In genomic region chr11:16942342-16942741, GRCh38 we compare ENCODE assay signal across 16 cellular contexts.
DNase-seq lines count a peak whose midpoint lies in the region; ATAC-seq and TF ChIP-seq lines count a peak whose summit lies in the region.
"Had no signal": no experiment of that assay in that cellular context is flagged by ENCODE, and none has a peak within 500 bp of the region (broad histone marks: within the 10 kb centered on the region; RNA-seq: fewer than 3 reads in every experiment).

No MANE protein-coding gene starts in this region.

- ATAC-seq in Right ventricle myocardium superior (ENCODE audit: poor library complexity), result peak; percentile 31
- ATAC-seq in WTC11, result no peak
- peak; percentile 90 to 93 for ATAC-seq in right cardiac atrium
- ATAC-seq in GM19395 (IDR thresholded peaks at IDR 0.05; ENCODE audit: unreplicated experiment), result no peak
- ATAC-seq: CD8-positive, alpha-beta T cell; HCT116 had no signal

- H3K4me1 ChIP-seq in right cardiac atrium (ENCODE audit: control insufficient read depth, insufficient read depth, low read length) (no peaks in the 10 kb centered on the region), smooth muscle cell (ENCODE audit: low read depth) (peaks cover 9% of the 10 kb centered on the region)

- H3K27me3 ChIP-seq in right cardiac atrium (ENCODE audit: control insufficient read depth, insufficient read depth) (no peaks in the 10 kb centered on the region), smooth muscle cell (ENCODE audit: low read depth) (no peaks in the 10 kb centered on the region)

- no peaks in the 10 kb centered on the region for H4K20me1 ChIP-seq in smooth muscle cell (ENCODE audit: low read depth)

- no peak overlapping the region for H3K9ac ChIP-seq in smooth muscle cell (ENCODE audit: low read depth)

- H3K4me2 ChIP-seq in smooth muscle cell, result no peak overlapping the region

- H3K79me2 ChIP-seq in smooth muscle cell (ENCODE audit: low read depth), result no peaks in the 10 kb centered on the region

- H3K9me3 ChIP-seq in right cardiac atrium (ENCODE audit: control insufficient read depth, low read length) (no peaks in the 10 kb centered on the region), smooth muscle cell (replicated peaks; ENCODE audit: low read depth) (no peaks in the 10 kb centered on the region)

- no peaks in the 10 kb centered on the region for H3K36me3 Mint-ChIP-seq in WTC11
- H3K36me3 Mint-ChIP-seq: CD14-positive monocyte; CD8-positive, alpha-beta T cell had no signal

- WGBS in right cardiac atrium, result 46% methylated on average over 4 of the region's 4 CpGs
- 67% methylated on average over 4 of the region's 4 CpGs for WGBS in smooth muscle cell (ENCODE audit: low lambda C conversion rate)

- intact Hi-C loops in Right ventricle myocardium superior (cut with DNase I), result no loop called here
- intact Hi-C loops in cardiac septum (cut with DNase I), result no loop called here
- intact Hi-C loops in right cardiac atrium (cut with DNase I), result loop anchor here in 1 of 4 donors (10.0 kb wide), 2 partner anchors 72 to 158 kb away; partner anchors contain the start of gene PLEKHA7

- DNase-seq in Right ventricle myocardium superior (no peak), cardiac septum (ENCODE audit: low spot score) (no peak), WTC11 (ENCODE audit: low spot score) (no peak), right cardiac atrium (no peak), smooth muscle cell (lab: John Stamatoyannopoulos, UW; ENCODE audit: unreplicated experiment) (no peak), NCI-H2196 treated with DMSO at 0.1 percent for 48 hours (lab: John Stamatoyannopoulos, UW; ENCODE audit: unreplicated experiment) (no peak), NOMO-1 treated with DMSO at 0.1 percent for 48 hours (lab: John Stamatoyannopoulos, UW; ENCODE audit: unreplicated experiment) (no peak)
- DNase-seq: CD8-positive, alpha-beta T cell; COR-L47; DMS153; DMS79 treated with DMSO at 0.1 percent for 48 hours; EL had no signal

- POLR2A ChIA-PET in WTC11 (lab: Charles Lee), result no interaction called here

- no peaks in the 10 kb centered on the region for H3K9me3 Mint-ChIP-seq in WTC11
- H3K9me3 Mint-ChIP-seq: CD14-positive monocyte; CD8-positive, alpha-beta T cell had no signal

- H3K27ac ChIP-seq in right cardiac atrium (ENCODE audit: low read length) (peak overlapping the region; percentile 25), smooth muscle cell (ENCODE audit: low read depth) (no peak overlapping the region)
- H3K27ac ChIP-seq: 22Rv1 had no signal

- CTCF ChIA-PET in WTC11 (lab: Charles Lee), result interaction anchor here (2.6 kb wide), 1 partner anchor 121 kb away, joined by 10 read pairs; no protein-coding TSS in a partner anchor

- peak overlapping the region; percentile 71; the same call in 1 of the 2 replicates for H3K27ac Mint-ChIP-seq in WTC11
- H3K27ac Mint-ChIP-seq: CD14-positive monocyte; CD8-positive, alpha-beta T cell had no signal

- TF ChIP-seq CTCF in WTC11 (IDR thresholded peaks at IDR 0.05), result no peak
- TF ChIP-seq CTCF in smooth muscle cell (IDR thresholded peaks at IDR 0.05; ENCODE audit: borderline replicate concordance, insufficient read depth, poor library complexity, severe bottlenecking), result no peak

- peak overlapping the region; percentile 43 for H2AFZ ChIP-seq in smooth muscle cell (ENCODE audit: low read depth)

- no peak overlapping the region for H3K4me3 ChIP-seq in right cardiac atrium (ENCODE audit: low read length)
- H3K4me3 ChIP-seq in smooth muscle cell, result no peak overlapping the region

- no peaks in the 10 kb centered on the region for H3K27me3 Mint-ChIP-seq in WTC11 (ENCODE audit: low read depth)

- H3K36me3 ChIP-seq in smooth muscle cell (ENCODE audit: low read depth), result no peaks in the 10 kb centered on the region

- H3F3A ChIP-seq in smooth muscle cell (ENCODE audit: low read depth), result no peaks in the 10 kb centered on the region

- peaks cover 12% of the 10 kb centered on the region for H3K4me1 Mint-ChIP-seq in WTC11

- H3K4me3 Mint-ChIP-seq in WTC11, result no peak overlapping the region
- H3K4me3 Mint-ChIP-seq: CD14-positive monocyte; CD8-positive, alpha-beta T cell had no signal

TF ChIP-seq in WTC11, 78 proteins besides CTCF, POLR2A, EP300 and RAD21:
- TF ChIP-seq EMX1 (CRISPR knock-in tag; IDR thresholded peaks at IDR 0.05) (no peak), TCF7 (CRISPR knock-in tag; IDR thresholded peaks at IDR 0.05; ENCODE audit: low read depth) (no peak), CDX4 (CRISPR knock-in tag; IDR thresholded peaks at IDR 0.05; ENCODE audit: borderline replicate concordance) (no peak), ATF2 (CRISPR knock-in tag; IDR thresholded peaks at IDR 0.05; ENCODE audit: borderline replicate concordance, low read depth) (no peak), SOX15 (CRISPR knock-in tag; IDR thresholded peaks at IDR 0.05) (no peak), JUN (CRISPR knock-in tag; IDR thresholded peaks at IDR 0.05) (no peak)
TF ChIP-seq in WTC11: peak in this region for 0.

Comparison
In these comparisons a context has a peak if more than half of its experiments do, and no peak if none do; other contexts are left out.
1. ATAC-seq: peak in Right ventricle myocardium superior (single experiment) and right cardiac atrium (2 of 2); none in WTC11 (single experiment) and GM19395 (single experiment).